1 cellular context compared by ENCODE assay signal in genomic region chr7:67302113-67303039, GRCh38.
TF ChIP-seq lines count a peak whose summit lies in the region.

No MANE protein-coding gene starts in this region.

TF ChIP-seq in HepG2, 621 proteins besides CTCF, POLR2A, EP300 and RAD21 (continued from another document and continues in another):
- 0 out of 2 replicates have a peak, but pooled peaks have one; percentile 56 for TF ChIP-seq ZNF431 (CRISPR knock-in tag; IDR thresholded peaks at IDR 0.05; ENCODE audit: borderline replicate concordance, low read depth)
- TF ChIP-seq STAG1 (CRISPR knock-in tag; IDR thresholded peaks at IDR 0.05): no peak
- no peak for TF ChIP-seq ZNF639 (CRISPR knock-in tag; conservative IDR thresholded peaks at IDR 0.05)
- no peak for TF ChIP-seq SATB2 (CRISPR knock-in tag; IDR thresholded peaks at IDR 0.05)
- no peak for TF ChIP-seq ZNF569 (CRISPR knock-in tag; IDR thresholded peaks at IDR 0.05; ENCODE audit: borderline replicate concordance)
- TF ChIP-seq ZNF547 (CRISPR knock-in tag; IDR thresholded peaks at IDR 0.05): peak; percentile 81
- peak; percentile 46; the same call in 1 of the 2 replicates for TF ChIP-seq BRD4 (CRISPR knock-in tag; IDR thresholded peaks at IDR 0.05)
- no peak; the same call in 1 of the 2 replicates for TF ChIP-seq ZNF772 (CRISPR knock-in tag; IDR thresholded peaks at IDR 0.05)
- no peak for TF ChIP-seq ZNF710 (CRISPR knock-in tag; IDR thresholded peaks at IDR 0.05; ENCODE audit: borderline replicate concordance)
- peak; percentile 69; the same call in 1 of the 2 replicates for TF ChIP-seq ZFP36L1 (CRISPR knock-in tag; IDR thresholded peaks at IDR 0.05)
- TF ChIP-seq NFKB2 (CRISPR knock-in tag; IDR thresholded peaks at IDR 0.05; ENCODE audit: borderline replicate concordance): peak; percentile 75; the same call in 1 of the 2 replicates
- 0 out of 2 replicates have a peak, but pooled peaks have one; percentile 30 for TF ChIP-seq ZNF503 (CRISPR knock-in tag; IDR thresholded peaks at IDR 0.05)
- no peak for TF ChIP-seq ZNF468 (CRISPR knock-in tag; IDR thresholded peaks at IDR 0.05)
- peak; percentile 73; the same call in 1 of the 2 replicates for TF ChIP-seq REPIN1 (CRISPR knock-in tag; IDR thresholded peaks at IDR 0.05; ENCODE audit: borderline replicate concordance, low read depth)
- no peak for TF ChIP-seq DZIP1 (CRISPR knock-in tag; IDR thresholded peaks at IDR 0.05)
- TF ChIP-seq ESRRA (CRISPR knock-in tag; IDR thresholded peaks at IDR 0.05; ENCODE audit: low read depth): no peak
- no peak for TF ChIP-seq ZNF597 (CRISPR knock-in tag; IDR thresholded peaks at IDR 0.05)
- TF ChIP-seq ZNF318 (CRISPR knock-in tag; IDR thresholded peaks at IDR 0.05): no peak; the same call in 1 of the 2 replicates
- TF ChIP-seq TFE3 (CRISPR knock-in tag; IDR thresholded peaks at IDR 0.05): peak; percentile 62; the same call in 1 of the 2 replicates
- no peak for TF ChIP-seq FOSL1 (CRISPR knock-in tag; IDR thresholded peaks at IDR 0.05; ENCODE audit: borderline replicate concordance)
- no peak for TF ChIP-seq ZNF264 (CRISPR knock-in tag; IDR thresholded peaks at IDR 0.05)
- peak; percentile 65 for TF ChIP-seq ZHX2 (IDR thresholded peaks at IDR 0.05; ENCODE audit: low read depth)
- no peak for TF ChIP-seq ZHX2 (CRISPR knock-in tag; IDR thresholded peaks at IDR 0.05; ENCODE audit: borderline replicate concordance)
- TF ChIP-seq GTF2F1 (IDR thresholded peaks at IDR 0.05; ENCODE audit: low read length): peak; percentile 45; the same call in 1 of the 2 replicates
- peak; percentile 63 for TF ChIP-seq ZMAT3 (CRISPR knock-in tag; conservative IDR thresholded peaks at IDR 0.05)
- TF ChIP-seq HNRNPUL1 (IDR thresholded peaks at IDR 0.05; ENCODE audit: low read depth, low read length): no peak
